In genomic region chr4:25308266-25308665, GRCh38 we compare ENCODE assay signal across 1 cellular context.
TF ChIP-seq lines count a peak whose summit lies in the region.

No MANE protein-coding gene starts in this region.

TF ChIP-seq in GM23338, 12 proteins besides CTCF, POLR2A, EP300 and RAD21 (continued from another document):
- TF ChIP-seq ZNF462 (CRISPR knock-in tag; IDR thresholded peaks at IDR 0.05) (no peak), ZNF114 (CRISPR knock-in tag; IDR thresholded peaks at IDR 0.05) (no peak)
